In genomic region chr16:22928882-22929281, GRCh38 we compare ENCODE assay signal across 1 cellular context.
TF ChIP-seq lines count a peak whose summit lies in the region.

No MANE protein-coding gene starts in this region.

TF ChIP-seq in HEK293, 187 proteins besides CTCF, POLR2A, EP300 and RAD21 (continued from another document):
- TF ChIP-seq ZNF266 (tag by site-specific recombination; IDR thresholded peaks at IDR 0.05; ENCODE audit: low read depth) (no peak), ZNF830 (tag by site-specific recombination; IDR thresholded peaks at IDR 0.05; ENCODE audit: low read depth) (no peak), PRDM10 (tag by site-specific recombination; IDR thresholded peaks at IDR 0.05) (no peak)
